ENCODE assay signal across 34 cellular contexts in the genomic region with DNA sequence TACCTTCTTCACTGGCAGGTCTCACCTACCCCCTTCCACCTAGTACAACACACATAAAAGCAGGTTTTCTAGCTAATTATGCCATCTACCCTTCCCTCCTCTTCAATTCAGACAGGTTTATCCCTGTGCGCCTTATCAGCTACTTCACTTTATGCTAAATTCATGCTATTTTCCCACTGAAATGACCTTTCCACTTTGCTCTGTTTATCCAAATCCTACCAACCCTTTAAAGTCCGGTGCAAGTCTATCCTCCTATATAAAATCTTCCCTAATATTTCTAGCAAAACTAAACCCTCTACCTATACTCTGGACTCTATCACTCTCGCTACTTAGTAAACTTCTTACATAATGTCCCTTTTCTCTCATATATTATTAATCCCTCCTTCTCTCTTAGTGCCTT.
"Had no signal": no experiment of that assay in that cellular context is flagged by ENCODE, and none has a peak within 500 bp of the region (broad histone marks: within the 10 kb centered on the region; RNA-seq: fewer than 3 reads in every experiment).

No MANE protein-coding gene starts in this region.

- H3K9me3 ChIP-seq: adrenal gland, ascending aorta, body of pancreas, breast epithelium had no signal

- FAIRE-seq: astrocyte, bronchial epithelial cell had no signal

- ATAC-seq: activated naive CD4-positive, alpha-beta T cell treated with anti-CD3 and anti-CD28 coated beads, Interleukin-2, amount 50 U/mL, for 72 hours; activated naive CD8-positive, alpha-beta T cell treated with anti-CD3 and anti-CD28 coated beads, Interleukin-2, amount 50 U/mL, for 24 hours; activated T-cell treated with anti-CD3 and anti-CD28 coated beads, Interleukin-2, amount 50 U/mL, for 4 hours; activated T-cell treated with anti-CD3 and anti-CD28 coated beads, Interleukin-2, amount 50 U/mL, for 72 hours; activated T-helper 17 cell treated with anti-CD3 and anti-CD28 coated beads, Interleukin-2, amount 50 U/mL, for 72 hours; body of pancreas had no signal

- H3K27ac ChIP-seq: adrenal gland, ascending aorta, body of pancreas, brain microvascular endothelial cell, breast epithelium, cardiac muscle cell had no signal

- H3K4me3 ChIP-seq: adrenal gland, ascending aorta, body of pancreas, breast epithelium, cardiac muscle cell had no signal

- DNase-seq: activated effector memory CD4-positive, alpha-beta T cell treated with anti-CD3 and anti-CD28 coated beads, Interleukin-2, amount 50 U/mL, for 16 hours; activated effector memory CD4-positive, alpha-beta T cell treated with Interleukin-2 at 50 U/mL for 16 hours; activated gamma-delta T cell; activated gamma-delta T cell treated with Interleukin-2 at 50 U/mL for 16 hours; activated naive CD4-positive, alpha-beta T cell; activated naive CD4-positive, alpha-beta T cell treated with anti-CD3 and anti-CD28 coated beads for 36 hours; activated naive CD4-positive, alpha-beta T cell treated with anti-CD3 and anti-CD28 coated beads, Interleukin-2, amount 10 ng/mL, durations not matched to agents 7 days and 5 days; activated naive CD4-positive, alpha-beta T cell treated with anti-CD3 and anti-CD28 coated beads, Interleukin-2, amount 50 U/mL, for 16 hours; activated naive CD4-positive, alpha-beta T cell treated with Interleukin-2 at 50 U/mL for 16 hours; activated naive CD8-positive, alpha-beta T cell treated with anti-CD3 and anti-CD28 coated beads for 36 hours; activated naive CD8-positive, alpha-beta T cell treated with anti-CD3 and anti-CD28 coated beads, Interleukin-2, amount 10 ng/mL, durations not matched to agents 7 days and 5 days; activated naive CD8-positive, alpha-beta T cell treated with anti-CD3 and anti-CD28 coated beads, Interleukin-2, amount 50 U/mL, for 24 hours; activated T-cell treated with anti-CD3 and anti-CD28 coated beads for 4 hours; activated T-cell treated with anti-CD3 and anti-CD28 coated beads, Interleukin-2, amount 50 U/mL, for 1 hour; activated T-cell treated with anti-CD3 and anti-CD28 coated beads, Interleukin-2, amount 50 U/mL, for 24 hours; activated T-cell treated with anti-CD3 and anti-CD28 coated beads, Interleukin-2, amount 50 U/mL, for 4 hours; activated T-cell treated with anti-CD3 and anti-CD28 coated beads, Interleukin-2, amount 50 U/mL, for 48 hours; activated T-cell treated with anti-CD3 and anti-CD28 coated beads, Interleukin-2, amount 50 U/mL, for 72 hours; adrenal gland; amniotic stem cell; amygdala; anterior cingulate cortex; aorta; body of pancreas; brain microvascular endothelial cell; caudate nucleus; central memory CD4-positive, alpha-beta T cell had no signal

- H3K36me3 ChIP-seq: adrenal gland, brain microvascular endothelial cell, breast epithelium, cardiac muscle cell had no signal

- H3K27me3 ChIP-seq: adrenal gland, ascending aorta, body of pancreas, brain microvascular endothelial cell, breast epithelium, cardiac muscle cell had no signal
